1 cellular context compared by ENCODE assay signal in genomic region chr15:80887148-80887547, GRCh38.
TF ChIP-seq lines count a peak whose summit lies in the region.

No MANE protein-coding gene starts in this region.

TF ChIP-seq in SK-N-SH, 30 proteins besides CTCF, POLR2A, EP300 and RAD21 (continued from another document):
- no peak for TF ChIP-seq PBX3 (IDR thresholded peaks at IDR 0.05)
